In the genomic region with DNA sequence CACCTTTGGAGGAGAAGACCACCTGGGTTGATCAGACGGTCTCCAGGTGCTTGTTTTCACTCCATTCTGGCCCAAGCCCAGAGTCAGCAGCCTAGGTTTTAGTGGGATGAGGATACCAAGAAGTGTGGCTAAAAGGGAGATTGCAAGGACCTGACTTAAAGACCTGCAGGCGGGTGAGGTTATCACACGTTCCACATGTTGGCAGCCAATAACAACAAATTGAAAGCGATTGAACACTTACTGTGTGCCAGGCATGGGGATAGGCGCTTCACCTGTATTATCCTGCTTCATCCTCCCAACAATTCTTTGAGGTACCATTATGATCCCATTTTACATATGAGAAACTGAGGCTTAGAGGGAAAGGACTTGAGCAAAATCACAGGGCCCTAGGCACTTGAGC, we compare ENCODE assay signal across 14 cellular contexts. TPM values are rescaled to one million over a fixed set of nuclear protein-coding genes. Genes with fewer than 3 reads are reported as not detected.
DNase-seq lines count a peak whose midpoint lies in the region; ATAC-seq and TF ChIP-seq lines count a peak whose summit lies in the region.
"Had no signal": no experiment of that assay in that cellular context is flagged by ENCODE, and none has a peak within 500 bp of the region (broad histone marks: within the 10 kb centered on the region; RNA-seq: fewer than 3 reads in every experiment).

No MANE protein-coding gene starts in this region.

- H3K18ac ChIP-seq in neuronal stem cell (ENCODE audit: low read length) = peak overlapping the region; percentile 16

- no peak overlapping the region for H2AFZ ChIP-seq in neuronal stem cell (ENCODE audit: low read length)

- no peak for TF ChIP-seq CTCF in upper lobe of left lung (IDR thresholded peaks at IDR 0.05)

- TF ChIP-seq EP300 in upper lobe of left lung (IDR thresholded peaks at IDR 0.05) = no peak

- H3K4me3 ChIP-seq in neuronal stem cell (ENCODE audit: low read length in 2 of 2) (no peak overlapping the region), upper lobe of left lung (peak overlapping the region in 1 of 4 donors; percentile 81)
- H3K4me3 ChIP-seq: GM12878, uterus had no signal

- H3K4me2 ChIP-seq in neuronal stem cell (ENCODE audit: insufficient read depth, low read length, poor library complexity, severe bottlenecking) = no peak overlapping the region

- H3K9me3 ChIP-seq in neuronal stem cell (replicated peaks in 1 of 2; ENCODE audit: control insufficient read depth in 2 of 2, insufficient read depth in 1 of 2, low read depth in 1 of 2, low read length in 2 of 2) = no peaks in the 10 kb centered on the region
- H3K9me3 ChIP-seq in upper lobe of left lung = no peaks in the 10 kb centered on the region
- H3K9me3 ChIP-seq: left lung, uterus had no signal

- H3K27me3 ChIP-seq in neuronal stem cell (ENCODE audit: control insufficient read depth in 3 of 3, insufficient read depth in 3 of 3, low read depth in 1 of 3, low read length in 3 of 3) (peaks cover 0 to 20% (median 0%) of the 10 kb centered on the region in 3 experiments), upper lobe of left lung (peaks cover 0 to 4% (median 0%) of the 10 kb centered on the region in 4 donors)
- H3K27me3 ChIP-seq: uterus had no signal

- H3K36me3 Mint-ChIP-seq in activated CD8-positive, alpha-beta memory T cell treated with anti-CD3 and anti-CD28 coated beads, Interleukin-2, amount 10 ng/mL, durations not matched to agents 7 days and 5 days = peaks cover 81% of the 10 kb centered on the region
- peaks cover 86% of the 10 kb centered on the region for H3K36me3 Mint-ChIP-seq in T-helper 2 cell treated with Interferon-gamma antibody and Interleukin-4, amounts not matched to agents 5 μg/mL and 100 μg/mL, for 36 hours (ENCODE audit: low read depth)
- H3K36me3 Mint-ChIP-seq in dendritic cell treated with granulocyte-macrophage colony-stimulating factor and Interleukin-4, amounts not matched to agents 40 ng/mL and 50 ng/mL, for 4 days (ENCODE audit: low read depth) = peaks cover 96% of the 10 kb centered on the region

- H3K14ac ChIP-seq in neuronal stem cell (ENCODE audit: low read length) = no peak overlapping the region

- no peak overlapping the region for H4K8ac ChIP-seq in neuronal stem cell (ENCODE audit: low read depth, low read length)

- H3K4me3 Mint-ChIP-seq in activated CD8-positive, alpha-beta memory T cell treated with anti-CD3 and anti-CD28 coated beads, Interleukin-2, amount 10 ng/mL, durations not matched to agents 7 days and 5 days = peak overlapping the region; percentile 98
- H3K4me3 Mint-ChIP-seq in T-helper 2 cell treated with Interferon-gamma antibody and Interleukin-4, amounts not matched to agents 5 μg/mL and 100 μg/mL, for 36 hours = peak overlapping the region; percentile 99
- H3K4me3 Mint-ChIP-seq in dendritic cell treated with granulocyte-macrophage colony-stimulating factor and Interleukin-4, amounts not matched to agents 40 ng/mL and 50 ng/mL, for 4 days = peak overlapping the region; percentile 64

- no peak overlapping the region for H3K4ac ChIP-seq in neuronal stem cell (ENCODE audit: low read length)

- H3K27ac ChIP-seq in neuronal stem cell (replicated peaks; ENCODE audit: low read length) = no peak overlapping the region
- no peak overlapping the region for H3K27ac ChIP-seq in upper lobe of left lung
- H3K27ac ChIP-seq: uterus had no signal

- peaks cover 12 to 19% of the 10 kb centered on the region in 2 donors for H3K4me1 ChIP-seq in neuronal stem cell (ENCODE audit: control insufficient read depth in 2 of 2, insufficient read depth in 1 of 2, low read depth in 1 of 2, low read length in 2 of 2)
- peaks cover 18 to 28% (median 20%) of the 10 kb centered on the region in 4 donors for H3K4me1 ChIP-seq in upper lobe of left lung
- H3K4me1 ChIP-seq: uterus had no signal

- no peak for ATAC-seq in activated CD8-positive, alpha-beta memory T cell treated with anti-CD3 and anti-CD28 coated beads, Interleukin-2, amount 10 ng/mL, durations not matched to agents 7 days and 5 days
- ATAC-seq in upper lobe of left lung (ENCODE audit: low FRiP score in 2 of 2) = no peak
- ATAC-seq: left lung had no signal

- no peaks in the 10 kb centered on the region for H3K27me3 Mint-ChIP-seq in activated CD8-positive, alpha-beta memory T cell treated with anti-CD3 and anti-CD28 coated beads, Interleukin-2, amount 10 ng/mL, durations not matched to agents 7 days and 5 days
- peaks cover 3% of the 10 kb centered on the region for H3K27me3 Mint-ChIP-seq in T-helper 2 cell treated with Interferon-gamma antibody and Interleukin-4, amounts not matched to agents 5 μg/mL and 100 μg/mL, for 36 hours (ENCODE audit: low read depth)
- peaks cover 5% of the 10 kb centered on the region for H3K27me3 Mint-ChIP-seq in dendritic cell treated with granulocyte-macrophage colony-stimulating factor and Interleukin-4, amounts not matched to agents 40 ng/mL and 50 ng/mL, for 4 days

- H3K79me1 ChIP-seq in neuronal stem cell (ENCODE audit: low read depth, low read length) = peaks cover 7% of the 10 kb centered on the region

- CTCF ChIA-PET in activated CD8-positive, alpha-beta memory T cell treated with anti-CD3 and anti-CD28 coated beads, Interleukin-2, amount 10 ng/mL, durations not matched to agents 7 days and 5 days (lab: Charles Lee) = interaction anchor here (0.8 to 7.6 kb wide), 3 partner anchors 46 to 201 kb away, joined by 3 to 103 read pairs (median 3); no protein-coding TSS in a partner anchor

- H2BK5ac ChIP-seq in neuronal stem cell (ENCODE audit: low read length) = no peak overlapping the region

- peak; percentile 67 for DNase-seq in activated CD8-positive, alpha-beta memory T cell treated with anti-CD3 and anti-CD28 coated beads, Interleukin-2, amount 10 ng/mL, durations not matched to agents 7 days and 5 days
- DNase-seq in activated CD8-positive, alpha-beta memory T cell treated with anti-CD3 and anti-CD28 coated beads for 24 hours = no peak
- DNase-seq in T-helper 2 cell treated with Interferon-gamma antibody and Interleukin-4, amounts not matched to agents 5 μg/mL and 100 μg/mL, for 36 hours (ENCODE audit: low spot score) = no peak
- DNase-seq in neuronal stem cell (ENCODE audit: low spot score) (no peak), upper lobe of left lung (no peak), DMS 273 treated with DMSO at 0.1 percent for 48 hours (lab: John Stamatoyannopoulos, UW) (no peak), NOMO-1 (lab: John Stamatoyannopoulos, UW; ENCODE audit: unreplicated experiment in 2 of 2) (no peak)
- DNase-seq: aorta; left lung; occipital lobe; stimulated activated CD4-positive, alpha-beta T cell treated with anti-CD3 and anti-CD28 coated beads, Interleukin-12 subunit alpha, Interleukin-12 subunit beta, amount 100 ng/mL, for 4 hours; uterus had no signal

- intact Hi-C loops in dendritic cell treated with granulocyte-macrophage colony-stimulating factor and Interleukin-4, amounts not matched to agents 40 ng/mL and 50 ng/mL, for 4 days (cut with micrococcal nuclease) = loop anchor here (5.0 kb wide), 2 partner anchors 65 to 185 kb away; no protein-coding TSS in a partner anchor

- TF ChIP-seq POLR2A in upper lobe of left lung (IDR thresholded peaks at IDR 0.05) = no peak

- peak overlapping the region; percentile 96 for H3K27ac Mint-ChIP-seq in activated CD8-positive, alpha-beta memory T cell treated with anti-CD3 and anti-CD28 coated beads, Interleukin-2, amount 10 ng/mL, durations not matched to agents 7 days and 5 days
- peak overlapping the region; percentile 98 for H3K27ac Mint-ChIP-seq in T-helper 2 cell treated with Interferon-gamma antibody and Interleukin-4, amounts not matched to agents 5 μg/mL and 100 μg/mL, for 36 hours
- peak overlapping the region; percentile 99 for H3K27ac Mint-ChIP-seq in dendritic cell treated with granulocyte-macrophage colony-stimulating factor and Interleukin-4, amounts not matched to agents 40 ng/mL and 50 ng/mL, for 4 days

- no peak overlapping the region for H3K23ac ChIP-seq in neuronal stem cell (ENCODE audit: low read depth, low read length, poor library complexity)

- no peak overlapping the region for H2BK15ac ChIP-seq in neuronal stem cell (ENCODE audit: low read length)

- WGBS in neuronal stem cell (ENCODE audit: extremely low coverage in 2 of 2, insufficient read length in 2 of 2, insufficient replicate concordance in 1 of 2), 2 donors = no CpG with 5 or more reads among the region's 5 CpGs
- 83 to 88% methylated on average over 5 of the region's 5 CpGs for WGBS in upper lobe of left lung, 2 donors

- peaks cover 50% of the 10 kb centered on the region for H3K4me1 Mint-ChIP-seq in activated CD8-positive, alpha-beta memory T cell treated with anti-CD3 and anti-CD28 coated beads, Interleukin-2, amount 10 ng/mL, durations not matched to agents 7 days and 5 days
- H3K4me1 Mint-ChIP-seq in T-helper 2 cell treated with Interferon-gamma antibody and Interleukin-4, amounts not matched to agents 5 μg/mL and 100 μg/mL, for 36 hours (ENCODE audit: low read depth) = peaks cover 48% of the 10 kb centered on the region
- peaks cover 55% of the 10 kb centered on the region for H3K4me1 Mint-ChIP-seq in dendritic cell treated with granulocyte-macrophage colony-stimulating factor and Interleukin-4, amounts not matched to agents 40 ng/mL and 50 ng/mL, for 4 days (ENCODE audit: low read depth)

- H2BK12ac ChIP-seq in neuronal stem cell (ENCODE audit: low read length) = no peak overlapping the region

- H3K36me3 ChIP-seq in neuronal stem cell (replicated peaks in 1 of 2; ENCODE audit: control insufficient read depth in 2 of 2, insufficient read depth in 2 of 2, low read length in 2 of 2) (peaks cover 0 to 2% of the 10 kb centered on the region in 2 donors), upper lobe of left lung (no peaks in the 10 kb centered on the region)
- H3K36me3 ChIP-seq: left lung, uterus had no signal

- no peak overlapping the region for H2BK120ac ChIP-seq in neuronal stem cell (ENCODE audit: low read depth, low read length)

- H4K91ac ChIP-seq in neuronal stem cell (ENCODE audit: low read depth, low read length, poor library complexity) = no peak overlapping the region

- H3K9ac ChIP-seq in neuronal stem cell (ENCODE audit: low read depth, low read length, poor library complexity) = no peak overlapping the region

- no peak overlapping the region for H2AK5ac ChIP-seq in neuronal stem cell (ENCODE audit: low read depth, low read length)

- H3K9me3 Mint-ChIP-seq in activated CD8-positive, alpha-beta memory T cell treated with anti-CD3 and anti-CD28 coated beads, Interleukin-2, amount 10 ng/mL, durations not matched to agents 7 days and 5 days (ENCODE audit: low read depth) = no peaks in the 10 kb centered on the region
- no peaks in the 10 kb centered on the region for H3K9me3 Mint-ChIP-seq in T-helper 2 cell treated with Interferon-gamma antibody and Interleukin-4, amounts not matched to agents 5 μg/mL and 100 μg/mL, for 36 hours
- H3K9me3 Mint-ChIP-seq in dendritic cell treated with granulocyte-macrophage colony-stimulating factor and Interleukin-4, amounts not matched to agents 40 ng/mL and 50 ng/mL, for 4 days = no peaks in the 10 kb centered on the region

RNA-seq across cellular contexts. Expression of a gene that starts 5.0 kb away (rescaled TPM):
- total RNA-seq in activated CD8-positive, alpha-beta memory T cell treated with anti-CD3 and anti-CD28 coated beads, Interleukin-2, amount 10 ng/mL, durations not matched to agents 7 days and 5 days = 100 to 1,000 TPM; 252 to 306 TPM
- polyA plus RNA-seq in neuronal stem cell (2013, experiment 1 of 2) = 123 TPM
- polyA plus RNA-seq in neuronal stem cell (2013, experiment 2 of 2) = 127 TPM
- 10 to 100 TPM; 16.6 to 33.1 (median 20.1) TPM for total RNA-seq in upper lobe of left lung

Comparison
In these comparisons a context has a peak if more than half of its experiments do, and no peak if none do; other contexts are left out.
1. RNA of a gene that starts 5.0 kb away (total RNA-seq): 252 to 306 TPM in activated CD8-positive, alpha-beta memory T cell treated with anti-CD3 and anti-CD28 coated beads, Interleukin-2, amount 10 ng/mL, durations not matched to agents 7 days and 5 days; 16.6 to 33.1 TPM in upper lobe of left lung; every median in the first group is over 4 times any median in the second.
2. Peak in every context shown above with its lines, with median percentiles within 50 percentile points of each other: H3K27ac Mint-ChIP-seq and H3K4me3 Mint-ChIP-seq.